Comparison of ENCODE assay signal across 23 cellular contexts in genomic region chr7:127437241-127437640, GRCh38.
"Had no signal": no experiment of that assay in that cellular context is flagged by ENCODE, and none has a peak within 500 bp of the region (broad histone marks: within the 10 kb centered on the region; RNA-seq: fewer than 3 reads in every experiment).

No MANE protein-coding gene starts in this region.

- H3K27ac Mint-ChIP-seq: natural killer cell; progenitor cell of endocrine pancreas; stimulated activated effector memory CD8-positive, alpha-beta T cell treated with anti-CD3 and anti-CD28 coated beads, Interleukin-12 subunit alpha, Interleukin-12 subunit beta, amount 100 ng/mL, for 72 hours had no signal

- H3K27ac ChIP-seq: dorsolateral prefrontal cortex, foreskin keratinocyte, gastroesophageal sphincter, heart left ventricle, lower lobe of right lung, pancreas, right lobe of liver, stomach, thyroid gland, upper lobe of left lung had no signal

- H3K9me3 Mint-ChIP-seq: natural killer cell; stimulated activated effector memory CD8-positive, alpha-beta T cell treated with anti-CD3 and anti-CD28 coated beads, Interleukin-12 subunit alpha, Interleukin-12 subunit beta, amount 100 ng/mL, for 72 hours had no signal

- H3K4me3 ChIP-seq: dorsolateral prefrontal cortex, gastroesophageal sphincter, heart left ventricle, lower lobe of right lung, pancreas, right lobe of liver, stomach, thyroid gland, upper lobe of left lung had no signal

- H3K36me3 ChIP-seq: gastroesophageal sphincter, heart left ventricle, lower lobe of right lung, pancreas, right lobe of liver, stomach, thyroid gland, upper lobe of left lung had no signal

- H3K4me1 ChIP-seq: gastroesophageal sphincter, heart left ventricle, lower lobe of right lung, pancreas, right lobe of liver, stomach, thyroid gland, upper lobe of left lung had no signal

- H3K27me3 ChIP-seq: dorsolateral prefrontal cortex, foreskin keratinocyte, gastroesophageal sphincter, pancreas, right lobe of liver, stomach, thyroid gland, upper lobe of left lung had no signal

- FAIRE-seq: colon, islet of Langerhans, pancreas, urothelium cell line had no signal

- H3K36me3 Mint-ChIP-seq: natural killer cell; stimulated activated effector memory CD8-positive, alpha-beta T cell treated with anti-CD3 and anti-CD28 coated beads, Interleukin-12 subunit alpha, Interleukin-12 subunit beta, amount 100 ng/mL, for 72 hours had no signal

- ATAC-seq: gastroesophageal sphincter; heart left ventricle; left ventricle myocardium superior; lower lobe of right lung; natural killer cell; pancreas; right lobe of liver; stimulated activated effector memory CD8-positive, alpha-beta T cell treated with anti-CD3 and anti-CD28 coated beads, Interleukin-12 subunit alpha, Interleukin-12 subunit beta, amount 100 ng/mL, for 72 hours had no signal

- H3K4me1 Mint-ChIP-seq: natural killer cell; stimulated activated effector memory CD8-positive, alpha-beta T cell treated with anti-CD3 and anti-CD28 coated beads, Interleukin-12 subunit alpha, Interleukin-12 subunit beta, amount 100 ng/mL, for 72 hours had no signal

- DNase-seq: dorsolateral prefrontal cortex; effector CD4-positive, alpha-beta T cell; heart left ventricle; hippocampal formation; left ventricle myocardium superior; lower lobe of right lung; natural killer cell; occipital lobe; pancreas; right lobe of liver; stimulated activated CD4-positive, alpha-beta T cell treated with anti-CD3 and anti-CD28 coated beads, Interleukin-2, amount 100 ng/mL, for 24 hours; stimulated activated CD4-positive, alpha-beta T cell treated with anti-CD3 and anti-CD28 coated beads, Interleukin-4, amount 100 ng/mL, for 24 hours; stimulated activated naive CD4-positive, alpha-beta T cell treated with Interleukin-2 at 50 U/mL for 16 hours; stomach; thyroid gland; upper lobe of left lung had no signal

- H3K4me3 Mint-ChIP-seq: natural killer cell; stimulated activated effector memory CD8-positive, alpha-beta T cell treated with anti-CD3 and anti-CD28 coated beads, Interleukin-12 subunit alpha, Interleukin-12 subunit beta, amount 100 ng/mL, for 72 hours had no signal

- H3K9me3 ChIP-seq: gastroesophageal sphincter, heart left ventricle, lower lobe of right lung, pancreas, right lobe of liver, stomach, thyroid gland, upper lobe of left lung had no signal
